In the genomic region with DNA sequence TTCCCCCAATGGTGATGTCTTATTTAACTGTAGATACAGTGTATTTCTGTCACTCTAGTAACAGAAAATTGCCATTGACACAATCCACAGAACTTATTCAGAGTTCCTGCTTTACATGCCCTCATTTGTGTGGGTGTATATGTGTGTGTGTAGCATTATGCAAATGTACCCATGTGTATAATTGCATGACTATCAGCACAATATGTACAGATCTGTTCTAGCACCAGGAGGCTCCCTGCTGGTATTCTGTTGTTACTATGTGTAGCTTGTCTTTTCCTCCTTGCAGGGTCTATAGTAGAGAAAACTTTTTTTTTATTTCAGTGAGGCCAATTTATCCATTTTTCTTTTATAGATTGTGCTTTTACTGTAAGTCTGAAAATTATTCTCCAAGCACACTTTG, we compare ENCODE assay signal across 34 cellular contexts. TPM values are rescaled to one million over a fixed set of nuclear protein-coding genes. Genes with fewer than 3 reads are reported as not detected.
"Had no signal": no experiment of that assay in that cellular context is flagged by ENCODE, and none has a peak within 500 bp of the region (broad histone marks: within the 10 kb centered on the region; RNA-seq: fewer than 3 reads in every experiment).

No MANE protein-coding gene starts in this region.

- H3K27ac Mint-ChIP-seq: activated CD4-positive, alpha-beta memory T cell treated with anti-CD3 and anti-CD28 coated beads for 36 hours; activated CD4-positive, alpha-beta T cell treated with anti-CD3 and anti-CD28 coated beads for 36 hours; activated naive CD4-positive, alpha-beta T cell treated with anti-CD3 and anti-CD28 coated beads for 36 hours; activated naive CD4-positive, alpha-beta T cell treated with anti-CD3 and anti-CD28 coated beads, Interleukin-2, amount 50 U/mL, for 72 hours; activated T-helper 1 cell treated with anti-CD3 and anti-CD28 coated beads, Interleukin-12 subunit alpha, Interleukin-12 subunit beta, Interleukin-2, Interleukin-4 antibody, amounts not matched to agents 30 ng/mL and 10 ng/mL and 1 ng/mL, durations not matched to agents 14 hours and 24 hours and 36 hours; T-helper 1 cell treated with Interleukin-12 subunit alpha and Interleukin-12 subunit beta and Interleukin-4 antibody, amounts not matched to agents 30 μg/mL and 1 μg/mL, for 36 hours; T-helper 2 cell treated with Interferon-gamma antibody and Interleukin-4, amounts not matched to agents 5 μg/mL and 100 μg/mL, for 36 hours had no signal

- H3K4me3 ChIP-seq: adrenal gland, body of pancreas, breast epithelium, Peyer's patch, SJSA1 had no signal

- H3K4me3 Mint-ChIP-seq: activated CD4-positive, alpha-beta memory T cell treated with anti-CD3 and anti-CD28 coated beads for 36 hours; activated CD4-positive, alpha-beta T cell treated with anti-CD3 and anti-CD28 coated beads for 36 hours; activated naive CD4-positive, alpha-beta T cell treated with anti-CD3 and anti-CD28 coated beads for 36 hours; activated T-cell treated with anti-CD3 and anti-CD28 coated beads, Interleukin-2, amount 50 U/mL, for 4 hours; activated T-helper 1 cell treated with anti-CD3 and anti-CD28 coated beads, Interleukin-12 subunit alpha, Interleukin-12 subunit beta, Interleukin-2, Interleukin-4 antibody, amounts not matched to agents 30 ng/mL and 10 ng/mL and 1 ng/mL, durations not matched to agents 14 hours and 24 hours and 36 hours; T-helper 1 cell treated with Interleukin-12 subunit alpha and Interleukin-12 subunit beta and Interleukin-4 antibody, amounts not matched to agents 30 μg/mL and 1 μg/mL, for 36 hours; T-helper 2 cell treated with Interferon-gamma antibody and Interleukin-4, amounts not matched to agents 5 μg/mL and 100 μg/mL, for 36 hours had no signal

- H3K27ac ChIP-seq: body of pancreas, breast epithelium, Peyer's patch, SJSA1 had no signal

- H3K9me3 Mint-ChIP-seq: activated CD4-positive, alpha-beta memory T cell treated with anti-CD3 and anti-CD28 coated beads for 36 hours; activated naive CD4-positive, alpha-beta T cell treated with anti-CD3 and anti-CD28 coated beads for 36 hours; activated naive CD4-positive, alpha-beta T cell treated with anti-CD3 and anti-CD28 coated beads, Interleukin-2, amount 50 U/mL, for 72 hours; activated T-cell treated with anti-CD3 and anti-CD28 coated beads, Interleukin-2, amount 50 U/mL, for 4 hours; activated T-helper 1 cell treated with anti-CD3 and anti-CD28 coated beads, Interleukin-12 subunit alpha, Interleukin-12 subunit beta, Interleukin-2, Interleukin-4 antibody, amounts not matched to agents 30 ng/mL and 10 ng/mL and 1 ng/mL, durations not matched to agents 14 hours and 24 hours and 36 hours; T-helper 1 cell treated with Interleukin-12 subunit alpha and Interleukin-12 subunit beta and Interleukin-4 antibody, amounts not matched to agents 30 μg/mL and 1 μg/mL, for 36 hours; T-helper 2 cell treated with Interferon-gamma antibody and Interleukin-4, amounts not matched to agents 5 μg/mL and 100 μg/mL, for 36 hours had no signal

- DNase-seq: activated CD4-positive, alpha-beta memory T cell treated with anti-CD3 and anti-CD28 coated beads for 36 hours; activated CD4-positive, alpha-beta T cell treated with anti-CD3 and anti-CD28 coated beads for 36 hours; activated CD4-positive, alpha-beta T cell treated with anti-CD3 and anti-CD28 coated beads, Interleukin-2, amount 50 U/mL, for 1 hour; activated CD8-positive, alpha-beta memory T cell treated with anti-CD3 and anti-CD28 coated beads, Interleukin-2, amount 50 U/mL, for 4 hours; activated gamma-delta T cell treated with Interleukin-2 at 50 U/mL for 16 hours; activated naive CD4-positive, alpha-beta T cell treated with anti-CD3 and anti-CD28 coated beads for 36 hours; activated T-cell treated with anti-CD3 and anti-CD28 coated beads for 4 hours; activated T-cell treated with anti-CD3 and anti-CD28 coated beads, Interleukin-2, amount 50 U/mL, for 4 hours; body of pancreas; Karpas-422; NCI-H1092; NCI-H1436 treated with DMSO at 0.1 percent for 48 hours; NCI-H1694 treated with DMSO at 0.1 percent for 48 hours; NCI-H2029; NCI-H2107; NCI-H2171; NCI-H510A; NK-92 treated with Interleukin-12 subunit alpha and Interleukin-12 subunit beta, amount 100 ng/mL, for 24 hours; PC-3; Peyer's patch; RPMI8226; SHP77 treated with DMSO at 0.1 percent for 48 hours; SK-N-SH had no signal

- H3K9me3 ChIP-seq: adrenal gland, body of pancreas, breast epithelium, Peyer's patch, SJSA1, SK-N-SH had no signal

- H3K36me3 ChIP-seq: adrenal gland, breast epithelium, Peyer's patch, SJSA1 had no signal

- H3K27me3 ChIP-seq: adrenal gland, body of pancreas, breast epithelium, Peyer's patch had no signal

- H3K36me3 Mint-ChIP-seq: activated CD4-positive, alpha-beta memory T cell treated with anti-CD3 and anti-CD28 coated beads for 36 hours; activated naive CD4-positive, alpha-beta T cell treated with anti-CD3 and anti-CD28 coated beads, Interleukin-2, amount 50 U/mL, for 72 hours had no signal

- H3K4me1 Mint-ChIP-seq: activated CD4-positive, alpha-beta T cell treated with anti-CD3 and anti-CD28 coated beads for 36 hours had no signal

- ATAC-seq: activated CD4-positive, alpha-beta T cell treated with anti-CD3 and anti-CD28 coated beads for 36 hours; activated CD4-positive, CD25-positive, alpha-beta regulatory T cell treated with anti-CD3 and anti-CD28 coated beads, Interleukin-2, amount 50 U/mL, for 24 hours; activated T-cell treated with anti-CD3 and anti-CD28 coated beads, Interleukin-2, amount 50 U/mL, for 4 hours; body of pancreas; PC-3 had no signal

- H3K27me3 Mint-ChIP-seq: activated CD4-positive, alpha-beta T cell treated with anti-CD3 and anti-CD28 coated beads for 36 hours had no signal

- H3K4me1 ChIP-seq: adrenal gland, breast epithelium, Peyer's patch, SJSA1 had no signal

RNA-seq across cellular contexts. Expression of gene CYP3A43, which starts 16.5 kb away (rescaled TPM):
- total RNA-seq: activated CD4-positive, alpha-beta memory T cell treated with anti-CD3 and anti-CD28 coated beads for 36 hours; activated naive CD4-positive, alpha-beta T cell treated with anti-CD3 and anti-CD28 coated beads for 36 hours; activated naive CD4-positive, alpha-beta T cell treated with anti-CD3 and anti-CD28 coated beads, Interleukin-2, amount 50 U/mL, for 72 hours; activated T-cell treated with anti-CD3 and anti-CD28 coated beads, Interleukin-2, amount 50 U/mL, for 4 hours; activated T-helper 1 cell treated with anti-CD3 and anti-CD28 coated beads, Interleukin-12 subunit alpha, Interleukin-12 subunit beta, Interleukin-2, Interleukin-4 antibody, amounts not matched to agents 30 ng/mL and 10 ng/mL and 1 ng/mL, durations not matched to agents 14 hours and 24 hours and 36 hours; adrenal gland; astrocyte; breast epithelium; cardiac septum; MCF 10A; PC-3; SJSA1 had no signal

RNA-seq across cellular contexts. Expression of gene OR2AE1, which starts 32.5 kb away (rescaled TPM):
- total RNA-seq: activated CD4-positive, alpha-beta memory T cell treated with anti-CD3 and anti-CD28 coated beads for 36 hours; activated CD4-positive, alpha-beta T cell treated with anti-CD3 and anti-CD28 coated beads for 36 hours; activated naive CD4-positive, alpha-beta T cell treated with anti-CD3 and anti-CD28 coated beads for 36 hours; astrocyte; cardiac septum; MCF 10A; Peyer's patch; SJSA1 had no signal
